ENCODE assay signal across 8 cellular contexts in genomic region chr1:146032613-146033219, GRCh38. TPM values are rescaled to one million over a fixed set of nuclear protein-coding genes. Genes with fewer than 3 reads are reported as not detected.
DNase-seq lines count a peak whose midpoint lies in the region; ATAC-seq and TF ChIP-seq lines count a peak whose summit lies in the region.

No MANE protein-coding gene starts in this region.

- no peaks in the 10 kb centered on the region for H3K9me3 ChIP-seq in CD4-positive, CD25-positive, alpha-beta regulatory T cell (ENCODE audit: control insufficient read depth in 2 of 2, low read length in 2 of 2)
- no peaks in the 10 kb centered on the region for H3K9me3 ChIP-seq in colonic mucosa
- no peaks in the 10 kb centered on the region for H3K9me3 ChIP-seq in neural progenitor cell (ENCODE audit: low read depth)

- H4K20me1 ChIP-seq in GM23338 (replicated peaks; ENCODE audit: insufficient read depth) (no peaks in the 10 kb centered on the region), neural progenitor cell (ENCODE audit: low read depth) (no peaks in the 10 kb centered on the region)

- H3K9me2 ChIP-seq in GM23338 (ENCODE audit: insufficient read depth): no peaks in the 10 kb centered on the region

- peaks cover 50% of the 10 kb centered on the region for H3K27me3 Mint-ChIP-seq in CD4-positive, CD25-positive, alpha-beta regulatory T cell
- H3K27me3 Mint-ChIP-seq in GM23338 (ENCODE audit: insufficient read depth, low read depth, poor library complexity): peaks cover 26% of the 10 kb centered on the region
- H3K27me3 Mint-ChIP-seq in neural progenitor cell (ENCODE audit: insufficient read depth, low read depth): peaks cover 32% of the 10 kb centered on the region

- no peak overlapping the region for H3K9ac ChIP-seq in colonic mucosa (ENCODE audit: low read depth in 2 of 2, low read length in 2 of 2)
- H3K9ac ChIP-seq in neural progenitor cell: no peak overlapping the region

- H3F3A ChIP-seq in GM23338 (replicated peaks; ENCODE audit: low read depth): no peaks in the 10 kb centered on the region
- H3F3A ChIP-seq in neural progenitor cell (ENCODE audit: low read depth): peaks cover 29% of the 10 kb centered on the region

- no peaks in the 10 kb centered on the region for H3K4me1 ChIP-seq in CD4-positive, CD25-positive, alpha-beta regulatory T cell (ENCODE audit: control insufficient read depth, insufficient read depth, low read length, poor library complexity, severe bottlenecking)
- H3K4me1 ChIP-seq in GM23338 (ENCODE audit: insufficient read depth) (no peaks in the 10 kb centered on the region), colonic mucosa (peaks cover 3% of the 10 kb centered on the region), neural progenitor cell (no peaks in the 10 kb centered on the region)

- H3K4me3 Mint-ChIP-seq in CD4-positive, CD25-positive, alpha-beta regulatory T cell: peak overlapping the region in 2 of 4 donors; percentile 16 to 23
- H3K4me3 Mint-ChIP-seq in GM23338 (no peak overlapping the region), neural progenitor cell (no peak overlapping the region)

- ATAC-seq in CD4-positive, CD25-positive, alpha-beta regulatory T cell (ENCODE audit: low read depth in 2 of 2): no peak
- ATAC-seq in GM23338 (no peak), GM18861 (IDR thresholded peaks at IDR 0.05; ENCODE audit: unreplicated experiment) (no peak), GM21528 (IDR thresholded peaks at IDR 0.05; ENCODE audit: low FRiP score, unreplicated experiment) (no peak), GM19455 (IDR thresholded peaks at IDR 0.05; ENCODE audit: unreplicated experiment) (no peak)

- peaks cover 2% of the 10 kb centered on the region for H3K27me3 ChIP-seq in CD4-positive, CD25-positive, alpha-beta regulatory T cell (ENCODE audit: control insufficient read depth, insufficient read depth, low read length)
- H3K27me3 ChIP-seq in GM23338 (ENCODE audit: insufficient read depth): no peaks in the 10 kb centered on the region
- H3K27me3 ChIP-seq in colonic mucosa: no peaks in the 10 kb centered on the region
- H3K27me3 ChIP-seq in neural progenitor cell: no peaks in the 10 kb centered on the region

- H3K4me3 ChIP-seq in CD4-positive, CD25-positive, alpha-beta regulatory T cell (ENCODE audit: low read depth, low read length): no peak overlapping the region
- H3K4me3 ChIP-seq in GM23338 (no peak overlapping the region), colonic mucosa (no peak overlapping the region), neural progenitor cell (no peak overlapping the region)

- no peaks in the 10 kb centered on the region for H3K36me3 ChIP-seq in CD4-positive, CD25-positive, alpha-beta regulatory T cell (ENCODE audit: control insufficient read depth, insufficient read depth, low read length)
- H3K36me3 ChIP-seq in GM23338 (ENCODE audit: insufficient read depth) (no peaks in the 10 kb centered on the region), colonic mucosa (no peaks in the 10 kb centered on the region), neural progenitor cell (no peaks in the 10 kb centered on the region)

- H3K27ac Mint-ChIP-seq in CD4-positive, CD25-positive, alpha-beta regulatory T cell: peak overlapping the region in 1 of 3 donors; percentile 18
- H3K27ac Mint-ChIP-seq in GM23338 (no peak overlapping the region), neural progenitor cell (no peak overlapping the region)

- peaks cover 1% of the 10 kb centered on the region for H3K36me3 Mint-ChIP-seq in CD4-positive, CD25-positive, alpha-beta regulatory T cell
- peaks cover 6% of the 10 kb centered on the region; the same call in 1 of the 3 replicates for H3K36me3 Mint-ChIP-seq in GM23338 (ENCODE audit: low read depth)
- peaks cover 5% of the 10 kb centered on the region for H3K36me3 Mint-ChIP-seq in neural progenitor cell

- H3K4me1 Mint-ChIP-seq in CD4-positive, CD25-positive, alpha-beta regulatory T cell: peaks cover 13 to 34% (median 24%) of the 10 kb centered on the region in 4 donors
- H3K4me1 Mint-ChIP-seq in GM23338: peaks cover 12% of the 10 kb centered on the region
- peaks cover 23% of the 10 kb centered on the region for H3K4me1 Mint-ChIP-seq in neural progenitor cell

- intact Hi-C loops in colonic mucosa (cut with DNase I): no loop called here

- no peak overlapping the region for H2AFZ ChIP-seq in GM23338
- peak overlapping the region; percentile 21 for H2AFZ ChIP-seq in neural progenitor cell (replicated peaks)

- H3K4me2 ChIP-seq in GM23338 (no peak overlapping the region), neural progenitor cell (no peak overlapping the region)

- H3K79me2 ChIP-seq in GM23338 (replicated peaks; ENCODE audit: insufficient read depth) (no peaks in the 10 kb centered on the region), neural progenitor cell (ENCODE audit: low read depth) (no peaks in the 10 kb centered on the region)

- TF ChIP-seq CTCF in GM23338 (conservative IDR thresholded peaks at IDR 0.05; ENCODE audit: low read depth in 2 of 2) (peak; percentile 43 to 54), colonic mucosa (IDR thresholded peaks at IDR 0.05) (peak; percentile 34), neural progenitor cell (IDR thresholded peaks at IDR 0.05) (peak; percentile 53)

- no peak overlapping the region for H3K27ac ChIP-seq in CD4-positive, CD25-positive, alpha-beta regulatory T cell (ENCODE audit: insufficient read depth, low read length, poor library complexity, severe bottlenecking)
- H3K27ac ChIP-seq in GM23338 (ENCODE audit: low read depth) (no peak overlapping the region), colonic mucosa (no peak overlapping the region), neural progenitor cell (no peak overlapping the region)

- H3K9me3 Mint-ChIP-seq in CD4-positive, CD25-positive, alpha-beta regulatory T cell: peaks cover 0 to 16% (median 0%) of the 10 kb centered on the region in 7 donors
- H3K9me3 Mint-ChIP-seq in GM23338 (peaks cover 14% of the 10 kb centered on the region), neural progenitor cell (peaks cover 22% of the 10 kb centered on the region)

- DNase-seq in CD4-positive, CD25-positive, alpha-beta regulatory T cell: peak in 2 of 3 donors; percentile 38 to 67
- DNase-seq in GM23338 (ENCODE audit: low spot score) (peak; percentile 58), NCI-H748 treated with DMSO at 0.1 percent for 48 hours (lab: John Stamatoyannopoulos, UW) (peak; percentile 56), colonic mucosa (no peak), neural progenitor cell (ENCODE audit: low spot score) (peak; percentile 48)

TF ChIP-seq in GM23338, 12 proteins besides CTCF, POLR2A, EP300 and RAD21 (continues in another document):
- no peak for TF ChIP-seq REST (IDR thresholded peaks at IDR 0.05; ENCODE audit: unreplicated experiment)
- no peak for TF ChIP-seq CREB1 (CRISPR knock-in tag; IDR thresholded peaks at IDR 0.05; ENCODE audit: low read depth)

RNA-seq across cellular contexts. Expression of gene HJV, which starts 11.2 kb away (rescaled TPM):
- total RNA-seq in CD4-positive, CD25-positive, alpha-beta regulatory T cell: not detected
- not detected for polyA plus RNA-seq in CD4-positive, CD25-positive, alpha-beta regulatory T cell
- 0.23 and 0.42 TPM in 2 replicates for total RNA-seq in GM23338 (2014; rRNA removed; shearing (Covaris generic))
- 0.45 and 0.99 TPM in 2 replicates for polyA plus RNA-seq in GM23338 (2016; fragmentation: Nextera tagmentation; extraction: Ambion mirVana)
- total RNA-seq in colonic mucosa (not detected), neural progenitor cell (ENCODE audit: low replicate concordance) (not detected in 2 replicates)

RNA-seq across cellular contexts. Expression of gene TXNIP, which starts 36.3 kb away (rescaled TPM):
- total RNA-seq in CD4-positive, CD25-positive, alpha-beta regulatory T cell: 1,496 TPM
- 1,000 to 10,000 TPM; 2,637 to 4,955 (median 3,590) TPM for polyA plus RNA-seq in CD4-positive, CD25-positive, alpha-beta regulatory T cell
- total RNA-seq in GM23338 (2014; rRNA removed; shearing (Covaris generic)): 29.1 and 31.5 TPM in 2 replicates
- polyA plus RNA-seq in GM23338 (2016; fragmentation: Nextera tagmentation; extraction: Ambion mirVana): 19.5 and 22.8 TPM in 2 replicates
- 100 to 1,000 TPM; 302 to 496 TPM for total RNA-seq in colonic mucosa
- 177 and 213 TPM in 2 replicates for total RNA-seq in neural progenitor cell (ENCODE audit: low replicate concordance)
